In the genomic region with DNA sequence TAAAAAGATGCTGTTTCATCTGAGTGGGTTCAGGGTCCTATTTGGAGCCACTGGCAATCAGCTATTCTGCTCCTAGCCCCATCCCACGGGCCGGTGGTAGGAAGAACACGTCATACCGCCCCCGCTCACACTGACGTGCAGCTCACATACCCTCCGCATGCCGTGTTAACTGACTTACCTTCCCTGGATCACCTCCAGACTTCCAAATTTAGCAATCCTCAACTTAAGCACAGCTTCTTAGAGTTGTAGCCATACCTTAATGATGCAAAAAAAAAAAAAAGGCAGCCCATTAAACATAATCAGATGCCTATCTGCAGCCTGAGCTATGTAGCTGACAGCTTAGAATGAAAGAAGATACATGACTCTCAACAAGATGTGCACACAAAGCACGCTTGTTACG, we compare ENCODE assay signal across 17 cellular contexts.
"Had no signal": no experiment of that assay in that cellular context is flagged by ENCODE, and none has a peak within 500 bp of the region (broad histone marks: within the 10 kb centered on the region; RNA-seq: fewer than 3 reads in every experiment).

No MANE protein-coding gene starts in this region.

- H3K4me3 ChIP-seq: dorsolateral prefrontal cortex, gastroesophageal sphincter, right lobe of liver, upper lobe of left lung had no signal

- H3K27me3 Mint-ChIP-seq: activated CD8-positive, alpha-beta memory T cell treated with anti-CD3 and anti-CD28 coated beads, Interleukin-2, amount 10 ng/mL, durations not matched to agents 7 days and 5 days; stimulated activated naive B cell treated with anti-CD40 and anti-IgM and Interleukin-4, amounts not matched to agents 10 μg/mL and 1 μg/mL and 100 μg/mL, for 72 hours had no signal

- H3K4me3 Mint-ChIP-seq: activated CD8-positive, alpha-beta memory T cell treated with anti-CD3 and anti-CD28 coated beads, Interleukin-2, amount 10 ng/mL, durations not matched to agents 7 days and 5 days; activated T-cell treated with anti-CD3 and anti-CD28 coated beads, Interleukin-2, amount 50 U/mL, for 24 hours; mesothelial cell of epicardium; stimulated activated naive B cell treated with anti-CD40 and anti-IgM and Interleukin-4, amounts not matched to agents 10 μg/mL and 1 μg/mL and 100 μg/mL, for 72 hours had no signal

- H3K9me3 Mint-ChIP-seq: activated naive CD4-positive, alpha-beta T cell treated with anti-CD3 and anti-CD28 coated beads, Interleukin-2, amount 50 U/mL, for 72 hours; mesothelial cell of epicardium had no signal

- H3K27ac Mint-ChIP-seq: activated CD8-positive, alpha-beta memory T cell treated with anti-CD3 and anti-CD28 coated beads, Interleukin-2, amount 10 ng/mL, durations not matched to agents 7 days and 5 days; activated naive CD4-positive, alpha-beta T cell treated with anti-CD3 and anti-CD28 coated beads, Interleukin-2, amount 50 U/mL, for 72 hours; activated T-cell treated with anti-CD3 and anti-CD28 coated beads, Interleukin-2, amount 50 U/mL, for 24 hours; mesothelial cell of epicardium; stimulated activated naive B cell treated with anti-CD40 and anti-IgM and Interleukin-4, amounts not matched to agents 10 μg/mL and 1 μg/mL and 100 μg/mL, for 72 hours had no signal

- H3K36me3 Mint-ChIP-seq: activated CD8-positive, alpha-beta memory T cell treated with anti-CD3 and anti-CD28 coated beads, Interleukin-2, amount 10 ng/mL, durations not matched to agents 7 days and 5 days; mesothelial cell of epicardium; stimulated activated naive B cell treated with anti-CD40 and anti-IgM and Interleukin-4, amounts not matched to agents 10 μg/mL and 1 μg/mL and 100 μg/mL, for 72 hours had no signal

- H3K4me1 Mint-ChIP-seq: activated CD8-positive, alpha-beta memory T cell treated with anti-CD3 and anti-CD28 coated beads, Interleukin-2, amount 10 ng/mL, durations not matched to agents 7 days and 5 days; stimulated activated naive B cell treated with anti-CD40 and anti-IgM and Interleukin-4, amounts not matched to agents 10 μg/mL and 1 μg/mL and 100 μg/mL, for 72 hours had no signal

- DNase-seq: activated CD4-positive, CD25-positive, alpha-beta regulatory T cell; activated CD8-positive, alpha-beta memory T cell treated with anti-CD3 and anti-CD28 coated beads, Interleukin-2, amount 10 ng/mL, durations not matched to agents 7 days and 5 days; activated effector memory CD4-positive, alpha-beta T cell treated with anti-CD3 and anti-CD28 coated beads, Interleukin-2, amount 50 U/mL, for 16 hours; activated T-cell treated with anti-CD3 and anti-CD28 coated beads, Interleukin-2, amount 50 U/mL, for 24 hours; brain microvascular endothelial cell; dorsolateral prefrontal cortex; hippocampal formation; kidney glomerular epithelial cell; posterior cingulate gyrus; right lobe of liver; stimulated activated CD4-positive, alpha-beta T cell treated with anti-CD3 and anti-CD28 coated beads, Interleukin-2, amount 100 ng/mL, for 24 hours; stimulated activated naive B cell treated with anti-CD40 and anti-IgM and Interleukin-4, amounts not matched to agents 10 μg/mL and 1 μg/mL and 100 μg/mL, for 72 hours; T-helper 2 cell; upper lobe of left lung had no signal

- ATAC-seq: activated CD8-positive, alpha-beta memory T cell treated with anti-CD3 and anti-CD28 coated beads, Interleukin-2, amount 10 ng/mL, durations not matched to agents 7 days and 5 days; activated naive CD4-positive, alpha-beta T cell treated with anti-CD3 and anti-CD28 coated beads, Interleukin-2, amount 50 U/mL, for 72 hours; gastroesophageal sphincter; right lobe of liver; stimulated activated naive B cell treated with anti-CD40 and anti-IgM and Interleukin-4, amounts not matched to agents 10 μg/mL and 1 μg/mL and 100 μg/mL, for 72 hours had no signal
